In the genomic region with DNA sequence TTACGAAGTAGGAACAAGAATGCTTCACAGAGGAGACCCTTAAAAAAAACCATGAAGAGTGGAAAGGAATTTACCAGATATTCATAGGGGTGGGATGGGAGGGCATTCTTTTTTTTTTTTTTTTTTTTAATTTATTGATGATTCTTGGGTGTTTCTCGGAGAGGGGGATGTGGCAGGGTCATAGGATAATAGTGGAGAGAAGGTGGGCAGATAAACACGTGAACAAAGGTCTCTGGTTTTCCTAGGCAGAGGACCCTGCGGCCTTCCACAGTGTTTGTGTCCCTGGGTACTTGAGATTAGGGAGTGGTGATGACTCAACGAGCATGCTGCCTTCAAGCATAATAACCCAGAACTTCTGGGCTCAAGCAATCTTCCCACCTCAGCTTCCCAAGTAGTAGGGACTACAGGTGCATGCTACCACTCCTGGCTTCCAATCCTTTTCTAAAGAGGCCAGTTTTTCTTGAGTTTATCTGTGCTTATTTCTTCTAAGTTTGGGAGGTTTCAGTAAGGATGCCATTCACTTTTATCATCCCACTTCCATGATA, we compare ENCODE assay signal across 16 cellular contexts.
A peak's percentile ranks its signal among the peaks of the same experiment; 100 is the strongest.
DNase-seq lines count a peak whose midpoint lies in the region; ATAC-seq, FAIRE-seq and TF ChIP-seq lines count a peak whose summit lies in the region.
"Had no signal": no experiment of that assay in that cellular context is flagged by ENCODE, and none has a peak within 500 bp of the region (broad histone marks: within the 10 kb centered on the region; RNA-seq: fewer than 3 reads in every experiment).

No MANE protein-coding gene starts in this region.

- no peak overlapping the region for H2AFZ ChIP-seq in K562 (ENCODE audit: low read depth, low read length)

- WGBS in K562 (ENCODE audit: insufficient coverage, low coverage, missing lambda C conversion rate), result 31% methylated on average over 4 of the region's 5 CpGs

- H3K4me3 ChIP-seq in K562, result no peak overlapping the region
- no peak overlapping the region for H3K4me3 ChIP-seq in left lung
- H3K4me3 ChIP-seq: BLaER1 treated with 17β-estradiol and CSF1 and Interleukin-3, amounts not matched to agents 10 nM and 100 nM had no signal

- no peaks in the 10 kb centered on the region for H3K9me1 ChIP-seq in K562 (ENCODE audit: control insufficient read depth, insufficient read depth, low read length)

- no peak for DNase-seq in activated CD4-positive, alpha-beta memory T cell treated with anti-CD3 and anti-CD28 coated beads for 36 hours
- no peak for DNase-seq in activated CD4-positive, alpha-beta memory T cell treated with anti-CD3 and anti-CD28 coated beads, Interleukin-2, amount 10 ng/mL, durations not matched to agents 7 days and 5 days
- DNase-seq in K562 (ENCODE audit: extremely low read depth in 1 of 4, low spot score in 3 of 4) (peak in 1 of 4 experiments; percentile 25), left lung (no peak), NCI-H69 (lab: John Stamatoyannopoulos, UW) (no peak), superior temporal gyrus (ENCODE audit: extremely low spot score) (no peak), DMS 273 treated with DMSO at 0.1 percent for 48 hours (lab: John Stamatoyannopoulos, UW) (no peak)
- DNase-seq: ACHN; Calu3; CD4-positive, CD25-positive, alpha-beta regulatory T cell; DND-41; GF-D8; IMR-90 had no signal

- POLR2A ChIA-PET in activated CD4-positive, alpha-beta memory T cell treated with anti-CD3 and anti-CD28 coated beads for 36 hours (lab: Charles Lee), result no interaction called here
- POLR2A ChIA-PET in activated CD4-positive, alpha-beta memory T cell treated with anti-CD3 and anti-CD28 coated beads, Interleukin-2, amount 10 ng/mL, durations not matched to agents 7 days and 5 days (lab: Charles Lee), result no interaction called here
- POLR2A ChIA-PET in K562 (lab: Yijun Ruan, JAX), result interaction anchor here (1.0 kb wide), 1 partner anchor 10 kb away, joined by 3 read pairs; no protein-coding TSS in a partner anchor

- no peak overlapping the region for H3K4me2 ChIP-seq in K562 (ENCODE audit: insufficient read depth, low read length)
- H3K4me2 ChIP-seq: BLaER1 treated with 17β-estradiol and CSF1 and Interleukin-3, amounts not matched to agents 10 nM and 100 nM had no signal

- no peak for TF ChIP-seq RAD21 in K562 (CRISPR knock-in tag; conservative IDR thresholded peaks at IDR 0.05 in 1 of 2, IDR thresholded peaks at IDR 0.05 in 1 of 2)

- no peak for TF ChIP-seq POLR2A in K562 (conservative IDR thresholded peaks at IDR 0.05)

- H3K9me3 ChIP-seq in K562 (replicated peaks; ENCODE audit: control insufficient read depth, insufficient read depth, low read depth, low read length) (no peaks in the 10 kb centered on the region), left lung (no peaks in the 10 kb centered on the region)
- H3K9me3 ChIP-seq: BLaER1 treated with 17β-estradiol and CSF1 and Interleukin-3, amounts not matched to agents 10 nM and 100 nM had no signal

- peaks cover 49% of the 10 kb centered on the region for H3K36me3 ChIP-seq in K562 (ENCODE audit: control insufficient read depth, insufficient read depth, low read length)
- H3K36me3 ChIP-seq in left lung, result peaks cover 0 to 44% of the 10 kb centered on the region in 2 donors

- no peaks in the 10 kb centered on the region for H3K27me3 Mint-ChIP-seq in activated CD4-positive, alpha-beta memory T cell treated with anti-CD3 and anti-CD28 coated beads for 36 hours
- H3K27me3 Mint-ChIP-seq in activated CD4-positive, alpha-beta memory T cell treated with anti-CD3 and anti-CD28 coated beads, Interleukin-2, amount 10 ng/mL, durations not matched to agents 7 days and 5 days, result no peaks in the 10 kb centered on the region
- H3K27me3 Mint-ChIP-seq: CD4-positive, CD25-positive, alpha-beta regulatory T cell had no signal

- no peaks in the 10 kb centered on the region; the same call in 1 of the 2 replicates for H4K20me1 ChIP-seq in K562 (replicated peaks; ENCODE audit: control insufficient read depth, insufficient read depth, low read length)
- H4K20me1 ChIP-seq: BLaER1 treated with 17β-estradiol and CSF1 and Interleukin-3, amounts not matched to agents 10 nM and 100 nM had no signal

- H3K27ac ChIP-seq in K562 (ENCODE audit: extremely low read depth, low read depth, low read length) (no peak overlapping the region), left lung (no peak overlapping the region)
- H3K27ac ChIP-seq: BLaER1 treated with 17β-estradiol and CSF1 and Interleukin-3, amounts not matched to agents 10 nM and 100 nM had no signal

- no TSS peak for BruUV-seq in K562 (replicated peaks; lab: Mats Ljungman, UMichigan)

- H3K27me3 ChIP-seq in K562 (ENCODE audit: control insufficient read depth in 2 of 2, insufficient read depth in 2 of 2, low read length in 2 of 2) (no peaks in the 10 kb centered on the region), left lung (no peaks in the 10 kb centered on the region)

- TF ChIP-seq CTCF in K562 (IDR thresholded peaks at IDR 0.05 in 2 of 3, conservative IDR thresholded peaks at IDR 0.05 in 1 of 3; ENCODE audit: insufficient read depth in 2 of 3, low read depth in 1 of 3, low read length in 3 of 3), result no peak
- no peak for TF ChIP-seq CTCF in left lung (IDR thresholded peaks at IDR 0.05)

- no peak for TF ChIP-seq EP300 in K562 (IDR thresholded peaks at IDR 0.05; ENCODE audit: low read length)

- no peak for FAIRE-seq in K562 (lab: Jason Lieb, UNC)
- FAIRE-seq: H54 had no signal

- CTCF ChIA-PET in activated CD4-positive, alpha-beta memory T cell treated with anti-CD3 and anti-CD28 coated beads for 36 hours (lab: Charles Lee), result no interaction called here
- CTCF ChIA-PET in activated CD4-positive, alpha-beta memory T cell treated with anti-CD3 and anti-CD28 coated beads, Interleukin-2, amount 10 ng/mL, durations not matched to agents 7 days and 5 days (lab: Charles Lee), result no interaction called here
- CTCF ChIA-PET in K562 (lab: Yijun Ruan, JAX; ENCODE audit: low intra/inter-chr PET ratio), result no interaction called here

- peak; percentile 22; the same call in 1 of the 3 replicates for ATAC-seq in K562
- peak; percentile 86 for ATAC-seq in left lung
- ATAC-seq: HCT116 had no signal

- H3K79me2 ChIP-seq in K562 (ENCODE audit: control insufficient read depth, insufficient read depth, low read length), result no peaks in the 10 kb centered on the region

- in situ Hi-C loops in K562 (cut with MboI), result no loop called here

- H3K27ac Mint-ChIP-seq in activated CD4-positive, alpha-beta memory T cell treated with anti-CD3 and anti-CD28 coated beads for 36 hours, result peak overlapping the region; percentile 33
- H3K27ac Mint-ChIP-seq in activated CD4-positive, alpha-beta memory T cell treated with anti-CD3 and anti-CD28 coated beads, Interleukin-2, amount 10 ng/mL, durations not matched to agents 7 days and 5 days, result no peak overlapping the region
- H3K27ac Mint-ChIP-seq: CD4-positive, CD25-positive, alpha-beta regulatory T cell had no signal

- no peak overlapping the region for H3K4me3 Mint-ChIP-seq in activated CD4-positive, alpha-beta memory T cell treated with anti-CD3 and anti-CD28 coated beads for 36 hours
- H3K4me3 Mint-ChIP-seq in activated CD4-positive, alpha-beta memory T cell treated with anti-CD3 and anti-CD28 coated beads, Interleukin-2, amount 10 ng/mL, durations not matched to agents 7 days and 5 days, result no peak overlapping the region
- H3K4me3 Mint-ChIP-seq: CD4-positive, CD25-positive, alpha-beta regulatory T cell had no signal

- no peaks in the 10 kb centered on the region for H3K9me3 Mint-ChIP-seq in activated CD4-positive, alpha-beta memory T cell treated with anti-CD3 and anti-CD28 coated beads for 36 hours
- H3K9me3 Mint-ChIP-seq in activated CD4-positive, alpha-beta memory T cell treated with anti-CD3 and anti-CD28 coated beads, Interleukin-2, amount 10 ng/mL, durations not matched to agents 7 days and 5 days, result no peaks in the 10 kb centered on the region
- H3K9me3 Mint-ChIP-seq: CD4-positive, CD25-positive, alpha-beta regulatory T cell had no signal

- H3K4me1 Mint-ChIP-seq in activated CD4-positive, alpha-beta memory T cell treated with anti-CD3 and anti-CD28 coated beads for 36 hours (ENCODE audit: low read depth), result no peaks in the 10 kb centered on the region
- H3K4me1 Mint-ChIP-seq in activated CD4-positive, alpha-beta memory T cell treated with anti-CD3 and anti-CD28 coated beads, Interleukin-2, amount 10 ng/mL, durations not matched to agents 7 days and 5 days, result no peaks in the 10 kb centered on the region

- no peaks in the 10 kb centered on the region; a peak in 2 of 5 replicates for H3K4me1 ChIP-seq in K562 (replicated peaks in 1 of 2; ENCODE audit: control insufficient read depth in 2 of 2, insufficient read depth in 2 of 2, low read length in 2 of 2)
- H3K4me1 ChIP-seq in left lung, result no peaks in the 10 kb centered on the region
- H3K4me1 ChIP-seq: BLaER1 treated with 17β-estradiol and CSF1 and Interleukin-3, amounts not matched to agents 10 nM and 100 nM had no signal

- no peak overlapping the region for H3K9ac ChIP-seq in K562 (ENCODE audit: insufficient read depth in 1 of 2, low read depth in 2 of 2, low read length in 2 of 2)
- H3K9ac ChIP-seq: BLaER1 treated with 17β-estradiol and CSF1 and Interleukin-3, amounts not matched to agents 10 nM and 100 nM had no signal

- H3K36me3 Mint-ChIP-seq in activated CD4-positive, alpha-beta memory T cell treated with anti-CD3 and anti-CD28 coated beads for 36 hours, result peaks cover 24% of the 10 kb centered on the region
- peaks cover 28% of the 10 kb centered on the region for H3K36me3 Mint-ChIP-seq in activated CD4-positive, alpha-beta memory T cell treated with anti-CD3 and anti-CD28 coated beads, Interleukin-2, amount 10 ng/mL, durations not matched to agents 7 days and 5 days (ENCODE audit: low read depth)

- intact Hi-C loops in activated CD4-positive, alpha-beta memory T cell treated with anti-CD3 and anti-CD28 coated beads for 36 hours (cut with micrococcal nuclease), result no loop called here
- intact Hi-C loops in K562 (cut with micrococcal nuclease), result no loop called here
- intact Hi-C loops in left lung (cut with DNase I), result no loop called here

TF ChIP-seq in K562, 482 proteins besides CTCF, POLR2A, EP300 and RAD21 (continues in another document):
- no peak for TF ChIP-seq ZC3H8 (IDR thresholded peaks at IDR 0.05)
